Comparison of ENCODE assay signal across 29 cellular contexts in the genomic region with DNA sequence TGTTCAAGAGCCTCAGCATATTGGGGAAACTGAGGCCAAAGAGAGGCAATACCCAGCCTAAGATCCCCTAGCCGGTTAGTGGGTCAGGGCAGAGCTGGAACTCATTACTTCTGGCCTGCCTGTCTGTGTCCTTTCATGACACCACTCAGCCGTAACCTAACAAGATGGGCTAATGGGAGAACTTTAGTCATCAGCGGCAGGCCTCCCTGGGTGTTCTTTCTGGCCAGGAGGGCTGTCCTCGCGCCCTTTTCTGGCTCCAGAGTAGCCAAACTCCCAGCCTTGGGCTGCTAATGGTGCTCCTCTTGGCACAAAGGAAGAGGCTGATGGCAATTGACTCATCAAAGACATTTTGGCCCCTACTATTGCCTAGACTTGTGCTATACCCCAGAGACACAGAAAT.
"Had no signal": no experiment of that assay in that cellular context is flagged by ENCODE, and none has a peak within 500 bp of the region (broad histone marks: within the 10 kb centered on the region; RNA-seq: fewer than 3 reads in every experiment).

No MANE protein-coding gene starts in this region.

- H3K36me3 Mint-ChIP-seq: activated naive CD8-positive, alpha-beta T cell; memory B cell; stimulated activated memory B cell treated with anti-CD40 and anti-IgM and Interleukin-4, amounts not matched to agents 10 μg/mL and 1 μg/mL and 100 μg/mL, for 72 hours had no signal

- H3K9me3 ChIP-seq: adrenal gland, ascending aorta, sigmoid colon, uterus had no signal

- H3K27ac Mint-ChIP-seq: activated B cell treated with CpG ODN at 0.5 μM for 24 hours; activated CD4-positive, alpha-beta T cell treated with anti-CD3 and anti-CD28 coated beads for 36 hours; activated naive CD8-positive, alpha-beta T cell; activated T-helper 2 cell treated with anti-CD3 and anti-CD28 coated beads, Interferon-gamma antibody, Interleukin-2, Interleukin-4, amounts not matched to agents 10 μg/mL and 5 μg/mL and 100 μg/mL, durations not matched to agents 14 hours and 24 hours and 36 hours; memory B cell; stimulated activated memory B cell treated with anti-CD40 and anti-IgM and Interleukin-4, amounts not matched to agents 10 μg/mL and 1 μg/mL and 100 μg/mL, for 72 hours had no signal

- H3K27me3 ChIP-seq: ascending aorta, uterus had no signal

- H3K9me3 Mint-ChIP-seq: activated B cell treated with CpG ODN at 0.5 μM for 24 hours; activated T-cell treated with anti-CD3 and anti-CD28 coated beads, Interleukin-2, amount 50 U/mL, for 4 hours; activated T-helper 2 cell treated with anti-CD3 and anti-CD28 coated beads, Interferon-gamma antibody, Interleukin-2, Interleukin-4, amounts not matched to agents 10 μg/mL and 5 μg/mL and 100 μg/mL, durations not matched to agents 14 hours and 24 hours and 36 hours; memory B cell; nephron; stimulated activated memory B cell treated with anti-CD40 and anti-IgM and Interleukin-4, amounts not matched to agents 10 μg/mL and 1 μg/mL and 100 μg/mL, for 72 hours had no signal

- ATAC-seq: activated CD4-positive, alpha-beta T cell treated with anti-CD3 and anti-CD28 coated beads for 36 hours; activated T-cell treated with anti-CD3 and anti-CD28 coated beads, Interleukin-2, amount 50 U/mL, for 4 hours; left colon; stimulated activated memory B cell treated with anti-CD40 and anti-IgM and Interleukin-4, amounts not matched to agents 10 μg/mL and 1 μg/mL and 100 μg/mL, for 72 hours had no signal

- FAIRE-seq: frontal cortex had no signal

- H3K4me1 ChIP-seq: adrenal gland, ascending aorta, uterus had no signal

- H3K4me1 Mint-ChIP-seq: activated B cell treated with CpG ODN at 0.5 μM for 24 hours; memory B cell; stimulated activated memory B cell treated with anti-CD40 and anti-IgM and Interleukin-4, amounts not matched to agents 10 μg/mL and 1 μg/mL and 100 μg/mL, for 72 hours had no signal

- H3K36me3 ChIP-seq: adrenal gland, ascending aorta, brain microvascular endothelial cell, sigmoid colon, uterus had no signal

- DNase-seq: activated B cell treated with CpG ODN at 0.5 μM for 24 hours; activated CD4-positive, alpha-beta T cell treated with anti-CD3 and anti-CD28 coated beads for 36 hours; activated CD4-positive, alpha-beta T cell treated with anti-CD3 and anti-CD28 coated beads, Interleukin-2, amount 50 U/mL, for 48 hours; activated CD8-positive, alpha-beta memory T cell treated with anti-CD3 and anti-CD28 coated beads, Interleukin-2, amount 50 U/mL, for 48 hours; activated naive CD4-positive, alpha-beta T cell; activated T-cell treated with anti-CD3 and anti-CD28 coated beads, Interleukin-2, amount 50 U/mL, for 4 hours; adrenal gland; brain microvascular endothelial cell; central memory CD4-positive, alpha-beta T cell; dermis blood vessel endothelial cell; effector CD8-positive, alpha-beta T cell; erythroblast; head of caudate nucleus; islet precursor cell; left colon; occipital lobe; sigmoid colon; stimulated activated CD4-positive, alpha-beta T cell treated with anti-CD3 and anti-CD28 coated beads, Interleukin-15, amount 100 ng/mL, for 24 hours; T-helper 9 cell; trophoblast cell; uterus had no signal

- H3K4me3 Mint-ChIP-seq: activated B cell treated with CpG ODN at 0.5 μM for 24 hours; activated CD4-positive, alpha-beta T cell treated with anti-CD3 and anti-CD28 coated beads for 36 hours; activated naive CD8-positive, alpha-beta T cell; activated T-cell treated with anti-CD3 and anti-CD28 coated beads, Interleukin-2, amount 50 U/mL, for 4 hours; memory B cell; nephron; stimulated activated memory B cell treated with anti-CD40 and anti-IgM and Interleukin-4, amounts not matched to agents 10 μg/mL and 1 μg/mL and 100 μg/mL, for 72 hours had no signal

- H3K4me3 ChIP-seq: adrenal gland, ascending aorta, sigmoid colon, smooth muscle cell, uterus had no signal

- H3K27ac ChIP-seq: adrenal gland, ascending aorta, brain microvascular endothelial cell, sigmoid colon, uterus had no signal
